8 cellular contexts compared by ENCODE assay signal in genomic region chr16:35391328-35391727, GRCh38.
DNase-seq lines count a peak whose midpoint lies in the region; ATAC-seq and TF ChIP-seq lines count a peak whose summit lies in the region.

No MANE protein-coding gene starts in this region.

- H3K4me1 ChIP-seq in mammary epithelial cell (ENCODE audit: insufficient read depth, low read length) = no peaks in the 10 kb centered on the region
- no peaks in the 10 kb centered on the region for H3K4me1 ChIP-seq in mesendoderm (ENCODE audit: control insufficient read depth, low read depth, low read length)

- peak; percentile 38 for DNase-seq in stimulated activated CD4-positive, alpha-beta T cell treated with anti-CD3 and anti-CD28 coated beads, Interleukin-15, amount 100 ng/mL, for 24 hours
- no peak for DNase-seq in stimulated activated CD4-positive, alpha-beta T cell treated with anti-CD3 and anti-CD28 coated beads, Interleukin-4, amount 100 ng/mL, for 24 hours
- DNase-seq in NCI-H2227 (lab: John Stamatoyannopoulos, UW; ENCODE audit: unreplicated experiment) (peak; percentile 87), mammary epithelial cell (peak; percentile 29), mesendoderm (peak; percentile 40), cerebellar nuclear complex (lab: John Stamatoyannopoulos, UW) (no peak)
- DNase-seq in activated CD4-positive, CD25-positive, alpha-beta regulatory T cell treated with anti-CD3 and anti-CD28 coated beads, Interleukin-2, amount 50 U/mL, for 72 hours = no peak

- no peak overlapping the region for H3K23ac ChIP-seq in mesendoderm (ENCODE audit: low read length)

- BruUV-seq in mammary epithelial cell (replicated peaks; lab: Mats Ljungman, UMichigan) = no TSS peak

- H3K27ac ChIP-seq in mammary epithelial cell (ENCODE audit: insufficient read depth, low read depth, low read length) = no peak overlapping the region
- H3K27ac ChIP-seq in mesendoderm (ENCODE audit: low read depth, low read length) = no peak overlapping the region

- H2AK5ac ChIP-seq in mesendoderm (ENCODE audit: low read length) = no peak overlapping the region

- H3K36me3 ChIP-seq in mammary epithelial cell (ENCODE audit: insufficient read depth, low read length) (no peaks in the 10 kb centered on the region), mesendoderm (ENCODE audit: control insufficient read depth, insufficient read depth, low read length) (no peaks in the 10 kb centered on the region)

- no peak overlapping the region for H3K4ac ChIP-seq in mesendoderm (ENCODE audit: low read depth, low read length)

- no peak overlapping the region for H2BK15ac ChIP-seq in mesendoderm (replicated peaks; ENCODE audit: low read depth)

- no peaks in the 10 kb centered on the region for H3K79me1 ChIP-seq in mesendoderm (ENCODE audit: low read length)

- dilution Hi-C loops in mammary epithelial cell (cut with HindIII; ENCODE audit: low sequenced_read_pairs) = no loop called here

- no peaks in the 10 kb centered on the region for H3K9me3 ChIP-seq in mammary epithelial cell (replicated peaks; ENCODE audit: insufficient read depth, low read length)

- CTCF ChIA-PET in mammary epithelial cell (lab: Charles Lee; ENCODE audit: low non-redundant PET) = no interaction called here

- no peak overlapping the region for H2AFZ ChIP-seq in mammary epithelial cell (ENCODE audit: low read depth, low read length)

- H3K9ac ChIP-seq in mammary epithelial cell (ENCODE audit: insufficient read depth, low read length) (no peak overlapping the region), mesendoderm (ENCODE audit: low read length) (no peak overlapping the region)

- in situ Hi-C loops in mammary epithelial cell (cut with MboI; ENCODE audit: low sequenced_read_pairs in 2 of 2) = loop anchor here in 1 of 2 donors (25.0 kb wide), 1 partner anchor 204 kb away; no protein-coding TSS in a partner anchor

- H3K4me2 ChIP-seq in mammary epithelial cell (ENCODE audit: insufficient read depth, low read depth, low read length) (no peak overlapping the region), mesendoderm (ENCODE audit: low read length) (no peak overlapping the region)

- TF ChIP-seq CTCF in mammary epithelial cell (conservative IDR thresholded peaks at IDR 0.05 in 1 of 2, IDR thresholded peaks at IDR 0.05 in 1 of 2; ENCODE audit: extremely low read depth in 1 of 2, insufficient read depth in 1 of 2, low read depth in 1 of 2, low read length in 2 of 2) = peak; percentile 60 to 88

- 50% methylated on average over 10 of the region's 10 CpGs for WGBS in mammary epithelial cell (ENCODE audit: low coverage, missing lambda C conversion rate)
- no CpG with 5 or more reads among the region's 10 CpGs for WGBS in mesendoderm (ENCODE audit: extremely low coverage, insufficient coverage, low lambda C conversion rate)

- ATAC-seq in HG03095 (IDR thresholded peaks at IDR 0.05; ENCODE audit: unreplicated experiment) = no peak

- no peak overlapping the region for H2BK5ac ChIP-seq in mesendoderm (ENCODE audit: low read length)

- no peak overlapping the region for H3K56ac ChIP-seq in mesendoderm (ENCODE audit: low read length)

- no peak overlapping the region for H4K8ac ChIP-seq in mesendoderm (ENCODE audit: low read depth, low read length)

- H3K18ac ChIP-seq in mesendoderm (ENCODE audit: low read length) = no peak overlapping the region

- H2BK120ac ChIP-seq in mesendoderm (ENCODE audit: low read depth, low read length) = no peak overlapping the region

- intact Hi-C loops in mammary epithelial cell (cut with micrococcal nuclease) = loop anchor here (1.0 to 5.0 kb wide), 4 partner anchors 84 to 254 kb away; no protein-coding TSS in a partner anchor

- H3K27me3 ChIP-seq in mammary epithelial cell (ENCODE audit: insufficient read depth, low read length) (no peaks in the 10 kb centered on the region), mesendoderm (ENCODE audit: insufficient read depth, low read length, poor library complexity) (no peaks in the 10 kb centered on the region)

- no peaks in the 10 kb centered on the region for H3K79me2 ChIP-seq in mammary epithelial cell (ENCODE audit: insufficient read depth, low read length)
- no peaks in the 10 kb centered on the region for H3K79me2 ChIP-seq in mesendoderm (ENCODE audit: control insufficient read depth, insufficient read depth, low read length)

- H4K5ac ChIP-seq in mesendoderm (ENCODE audit: low read length) = no peak overlapping the region

- no peak overlapping the region for H3K4me3 ChIP-seq in mammary epithelial cell (replicated peaks in 1 of 3; ENCODE audit: insufficient read depth in 1 of 3, low read depth in 2 of 3, low read length in 3 of 3)
- no peak overlapping the region for H3K4me3 ChIP-seq in mesendoderm (ENCODE audit: low read length)

- no peaks in the 10 kb centered on the region for H4K20me1 ChIP-seq in mammary epithelial cell (ENCODE audit: insufficient read depth, low read length)

Comparison
In these comparisons a context has a peak if more than half of its experiments do, and no peak if none do; other contexts are left out.
1. DNase-seq: peak in stimulated activated CD4-positive, alpha-beta T cell treated with anti-CD3 and anti-CD28 coated beads, Interleukin-15, amount 100 ng/mL, for 24 hours (single experiment), NCI-H2227 (single experiment), mammary epithelial cell (single experiment) and mesendoderm (single experiment); none in stimulated activated CD4-positive, alpha-beta T cell treated with anti-CD3 and anti-CD28 coated beads, Interleukin-4, amount 100 ng/mL, for 24 hours (single experiment), activated CD4-positive, CD25-positive, alpha-beta regulatory T cell treated with anti-CD3 and anti-CD28 coated beads, Interleukin-2, amount 50 U/mL, for 72 hours (single experiment) and cerebellar nuclear complex (0 of 2).